Comparison of ENCODE assay signal across 8 cellular contexts in genomic region chr2:8234757-8235374, GRCh38.
A peak's percentile ranks its signal among the peaks of the same experiment; 100 is the strongest.
DNase-seq lines count a peak whose midpoint lies in the region; ATAC-seq, FAIRE-seq and TF ChIP-seq lines count a peak whose summit lies in the region.

No MANE protein-coding gene starts in this region.

- DNase-seq in NCI-H146 (lab: John Stamatoyannopoulos, UW) (peak; percentile 80), neural progenitor cell (ENCODE audit: low spot score) (no peak), pancreas (no peak)
- DNase-seq in CD4-positive, alpha-beta T cell = no peak
- no peak for DNase-seq in activated CD4-positive, alpha-beta T cell treated with anti-CD3 and anti-CD28 coated beads for 36 hours
- no peak for DNase-seq in activated CD4-positive, alpha-beta T cell treated with anti-CD3 and anti-CD28 coated beads, Interleukin-2, amount 10 ng/mL, durations not matched to agents 24 days and 14 days

- no peaks in the 10 kb centered on the region for H3K9me3 Mint-ChIP-seq in neural progenitor cell
- no peaks in the 10 kb centered on the region for H3K9me3 Mint-ChIP-seq in CD4-positive, alpha-beta T cell
- no peaks in the 10 kb centered on the region for H3K9me3 Mint-ChIP-seq in activated CD4-positive, alpha-beta T cell treated with anti-CD3 and anti-CD28 coated beads for 36 hours (ENCODE audit: low read depth)
- peaks cover 14% of the 10 kb centered on the region for H3K9me3 Mint-ChIP-seq in activated CD4-positive, alpha-beta T cell treated with anti-CD3 and anti-CD28 coated beads, Interleukin-2, amount 10 ng/mL, durations not matched to agents 24 days and 14 days

- H2AFZ ChIP-seq in neural progenitor cell (replicated peaks) = peak overlapping the region; percentile 6

- H3K27ac Mint-ChIP-seq in neural progenitor cell = peak overlapping the region; percentile 94
- H3K27ac Mint-ChIP-seq in CD4-positive, alpha-beta T cell = no peak overlapping the region
- H3K27ac Mint-ChIP-seq in activated CD4-positive, alpha-beta T cell treated with anti-CD3 and anti-CD28 coated beads for 36 hours = no peak overlapping the region
- H3K27ac Mint-ChIP-seq in activated CD4-positive, alpha-beta T cell treated with anti-CD3 and anti-CD28 coated beads, Interleukin-2, amount 10 ng/mL, durations not matched to agents 24 days and 14 days = no peak overlapping the region

- no peaks in the 10 kb centered on the region for H3K9me3 ChIP-seq in neural progenitor cell (ENCODE audit: low read depth)
- H3K9me3 ChIP-seq in CD4-positive, alpha-beta T cell (ENCODE audit: control insufficient read depth, low read length) = no peaks in the 10 kb centered on the region
- no peaks in the 10 kb centered on the region for H3K9me3 ChIP-seq in pancreas

- no peaks in the 10 kb centered on the region for H3K79me2 ChIP-seq in neural progenitor cell (ENCODE audit: low read depth)

- H3K36me3 ChIP-seq in neural progenitor cell (no peaks in the 10 kb centered on the region), pancreas (no peaks in the 10 kb centered on the region)

- 78 to 79% methylated on average over 13 of the region's 13 CpGs for WGBS in pancreas, 2 donors

- TF ChIP-seq CTCF in neural progenitor cell (IDR thresholded peaks at IDR 0.05) = no peak
- no peak for TF ChIP-seq CTCF in CD4-positive, alpha-beta T cell (IDR thresholded peaks at IDR 0.05)
- no peak for TF ChIP-seq CTCF in pancreas (IDR thresholded peaks at IDR 0.05)

- no peak overlapping the region for H3K4me2 ChIP-seq in neural progenitor cell

- H3K36me3 Mint-ChIP-seq in neural progenitor cell = no peaks in the 10 kb centered on the region
- no peaks in the 10 kb centered on the region for H3K36me3 Mint-ChIP-seq in CD4-positive, alpha-beta T cell (ENCODE audit: low read depth)
- H3K36me3 Mint-ChIP-seq in activated CD4-positive, alpha-beta T cell treated with anti-CD3 and anti-CD28 coated beads for 36 hours (ENCODE audit: low read depth) = no peaks in the 10 kb centered on the region
- peaks cover 2% of the 10 kb centered on the region for H3K36me3 Mint-ChIP-seq in activated CD4-positive, alpha-beta T cell treated with anti-CD3 and anti-CD28 coated beads, Interleukin-2, amount 10 ng/mL, durations not matched to agents 24 days and 14 days (ENCODE audit: low read depth)

- H3K4me1 ChIP-seq in neural progenitor cell (peaks cover 26% of the 10 kb centered on the region), pancreas (no peaks in the 10 kb centered on the region)

- no peak overlapping the region for H3K9ac ChIP-seq in neural progenitor cell

- CTCF ChIA-PET in CD4-positive, alpha-beta T cell (lab: Charles Lee) = no interaction called here
- CTCF ChIA-PET in activated CD4-positive, alpha-beta T cell treated with anti-CD3 and anti-CD28 coated beads for 36 hours (lab: Charles Lee) = interaction anchor here (0.6 kb wide), 1 partner anchor 68 kb away, joined by 3 read pairs; no protein-coding TSS in a partner anchor

- peaks cover 39% of the 10 kb centered on the region for H3K4me1 Mint-ChIP-seq in neural progenitor cell
- H3K4me1 Mint-ChIP-seq in CD4-positive, alpha-beta T cell (ENCODE audit: low read depth) = peaks cover 8% of the 10 kb centered on the region
- peaks cover 19% of the 10 kb centered on the region for H3K4me1 Mint-ChIP-seq in activated CD4-positive, alpha-beta T cell treated with anti-CD3 and anti-CD28 coated beads for 36 hours
- peaks cover 22% of the 10 kb centered on the region for H3K4me1 Mint-ChIP-seq in activated CD4-positive, alpha-beta T cell treated with anti-CD3 and anti-CD28 coated beads, Interleukin-2, amount 10 ng/mL, durations not matched to agents 24 days and 14 days

- no peaks in the 10 kb centered on the region for H3K27me3 Mint-ChIP-seq in neural progenitor cell (ENCODE audit: insufficient read depth, low read depth)
- peaks cover 9% of the 10 kb centered on the region for H3K27me3 Mint-ChIP-seq in CD4-positive, alpha-beta T cell
- H3K27me3 Mint-ChIP-seq in activated CD4-positive, alpha-beta T cell treated with anti-CD3 and anti-CD28 coated beads for 36 hours = peaks cover 20% of the 10 kb centered on the region
- peaks cover 1% of the 10 kb centered on the region for H3K27me3 Mint-ChIP-seq in activated CD4-positive, alpha-beta T cell treated with anti-CD3 and anti-CD28 coated beads, Interleukin-2, amount 10 ng/mL, durations not matched to agents 24 days and 14 days

- H4K20me1 ChIP-seq in neural progenitor cell (ENCODE audit: low read depth) = no peaks in the 10 kb centered on the region

- ATAC-seq in GM18907 (IDR thresholded peaks at IDR 0.05; ENCODE audit: unreplicated experiment) = peak; percentile 94
- peak; percentile 92 for ATAC-seq in HG02642 (IDR thresholded peaks at IDR 0.05; ENCODE audit: poor library complexity, unreplicated experiment)
- ATAC-seq in CD4-positive, alpha-beta T cell (ENCODE audit: poor library complexity) = no peak
- no peak for ATAC-seq in activated CD4-positive, alpha-beta T cell treated with anti-CD3 and anti-CD28 coated beads for 36 hours
- ATAC-seq in pancreas = no peak

- H3K4me3 ChIP-seq in neural progenitor cell = no peak overlapping the region
- H3K4me3 ChIP-seq in pancreas = no peak overlapping the region

- no peak overlapping the region for H3K4me3 Mint-ChIP-seq in neural progenitor cell
- H3K4me3 Mint-ChIP-seq in CD4-positive, alpha-beta T cell = no peak overlapping the region
- no peak overlapping the region for H3K4me3 Mint-ChIP-seq in activated CD4-positive, alpha-beta T cell treated with anti-CD3 and anti-CD28 coated beads for 36 hours
- H3K4me3 Mint-ChIP-seq in activated CD4-positive, alpha-beta T cell treated with anti-CD3 and anti-CD28 coated beads, Interleukin-2, amount 10 ng/mL, durations not matched to agents 24 days and 14 days = no peak overlapping the region

- H3K27me3 ChIP-seq in neural progenitor cell = no peaks in the 10 kb centered on the region
- H3K27me3 ChIP-seq in CD4-positive, alpha-beta T cell (ENCODE audit: control insufficient read depth, insufficient read depth, low read length) = no peaks in the 10 kb centered on the region
- no peaks in the 10 kb centered on the region for H3K27me3 ChIP-seq in pancreas

- POLR2A ChIA-PET in CD4-positive, alpha-beta T cell (lab: Charles Lee) = no interaction called here
- POLR2A ChIA-PET in activated CD4-positive, alpha-beta T cell treated with anti-CD3 and anti-CD28 coated beads for 36 hours (lab: Charles Lee) = interaction anchor here (0.8 kb wide), 1 partner anchor 156 kb away, joined by 3 read pairs; no protein-coding TSS in a partner anchor

- H3K27ac ChIP-seq in neural progenitor cell (no peak overlapping the region), pancreas (no peak overlapping the region)
- H3K27ac ChIP-seq in CD4-positive, alpha-beta T cell (ENCODE audit: low read depth, low read length) = no peak overlapping the region

- intact Hi-C loops in CD4-positive, alpha-beta T cell (cut with DNase I, micrococcal nuclease) = no loop called here
- intact Hi-C loops in activated CD4-positive, alpha-beta T cell treated with anti-CD3 and anti-CD28 coated beads for 36 hours (cut with DNase I, micrococcal nuclease) = loop anchor here (5.0 to 10.0 kb wide), 2 partner anchors 450 to 452 kb away; partner anchors contain the start of gene ID2 (in 1 of the 2)
- intact Hi-C loops in activated CD4-positive, alpha-beta T cell treated with anti-CD3 and anti-CD28 coated beads, Interleukin-2, amount 10 ng/mL, durations not matched to agents 24 days and 14 days (cut with micrococcal nuclease) = loop anchor here (5.0 to 10.0 kb wide), 2 partner anchors 68 to 450 kb away; partner anchors contain the start of gene ID2
- intact Hi-C loops in pancreas (cut with DNase I) = no loop called here

- FAIRE-seq in pancreas (lab: Jason Lieb, UNC) = no peak

- H3F3A ChIP-seq in neural progenitor cell (ENCODE audit: low read depth) = no peaks in the 10 kb centered on the region

Comparison
In these comparisons a context has a peak if more than half of its experiments do, and no peak if none do; other contexts are left out.
1. ATAC-seq: peak in GM18907 (single experiment) and HG02642 (single experiment); none in CD4-positive, alpha-beta T cell (single experiment), activated CD4-positive, alpha-beta T cell treated with anti-CD3 and anti-CD28 coated beads for 36 hours (single experiment) and pancreas (0 of 4).
2. intact Hi-C loops: an anchor here in activated CD4-positive, alpha-beta T cell treated with anti-CD3 and anti-CD28 coated beads for 36 hours (5.0 to 10.0 kb wide) and activated CD4-positive, alpha-beta T cell treated with anti-CD3 and anti-CD28 coated beads, Interleukin-2, amount 10 ng/mL, durations not matched to agents 24 days and 14 days (5.0 to 10.0 kb wide); none called in CD4-positive, alpha-beta T cell and pancreas.